ENCODE assay signal across 13 cellular contexts in the genomic region with DNA sequence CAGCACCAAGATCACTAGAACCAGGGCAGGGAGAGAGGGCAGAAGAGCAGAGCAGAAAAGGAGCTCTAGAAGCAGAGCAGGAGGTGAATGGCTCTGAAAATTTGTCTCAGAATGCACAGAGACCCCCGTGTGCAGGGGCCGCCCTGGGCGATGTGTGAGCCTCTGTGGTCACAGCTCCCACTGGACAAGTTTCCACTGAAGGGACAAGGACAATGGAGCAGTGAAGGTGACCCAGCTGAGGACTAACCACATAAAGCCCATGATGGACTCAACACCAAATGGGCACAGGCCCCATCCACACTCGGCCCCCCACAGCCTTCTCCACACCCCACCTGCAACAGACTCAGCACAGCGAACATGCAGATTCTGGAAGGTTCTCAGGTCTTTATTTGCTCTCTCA. TPM values are rescaled to one million over a fixed set of nuclear protein-coding genes. Genes with fewer than 3 reads are reported as not detected.
DNase-seq lines count a peak whose midpoint lies in the region; ATAC-seq and TF ChIP-seq lines count a peak whose summit lies in the region.
"Had no signal": no experiment of that assay in that cellular context is flagged by ENCODE, and none has a peak within 500 bp of the region (broad histone marks: within the 10 kb centered on the region; RNA-seq: fewer than 3 reads in every experiment).

No MANE protein-coding gene starts in this region.

- H3K9me3 Mint-ChIP-seq in activated T-cell treated with anti-CD3 and anti-CD28 coated beads, Interleukin-2, amount 50 U/mL, for 72 hours, result no peaks in the 10 kb centered on the region
- H3K9me3 Mint-ChIP-seq in activated naive CD8-positive, alpha-beta T cell (ENCODE audit: low read depth), result no peaks in the 10 kb centered on the region
- H3K9me3 Mint-ChIP-seq in nephron progenitor cell, result no peaks in the 10 kb centered on the region
- H3K9me3 Mint-ChIP-seq: endodermal cell had no signal

- H3K4me1 Mint-ChIP-seq in activated T-cell treated with anti-CD3 and anti-CD28 coated beads, Interleukin-2, amount 50 U/mL, for 72 hours (ENCODE audit: low read depth), result peaks cover 48% of the 10 kb centered on the region
- peaks cover 65% of the 10 kb centered on the region for H3K4me1 Mint-ChIP-seq in activated naive CD8-positive, alpha-beta T cell (ENCODE audit: low read depth)
- H3K4me1 Mint-ChIP-seq in nephron progenitor cell, result peaks cover 5% of the 10 kb centered on the region

- H3K4me3 Mint-ChIP-seq in activated T-cell treated with anti-CD3 and anti-CD28 coated beads, Interleukin-2, amount 50 U/mL, for 72 hours, result peak overlapping the region; percentile 94 to 98
- peak overlapping the region; percentile 97 for H3K4me3 Mint-ChIP-seq in activated naive CD8-positive, alpha-beta T cell
- H3K4me3 Mint-ChIP-seq in nephron progenitor cell, result no peak overlapping the region
- H3K4me3 Mint-ChIP-seq: endodermal cell had no signal

- TF ChIP-seq CTCF in nephron progenitor cell (IDR thresholded peaks at IDR 0.05), result no peak

- H3K27me3 Mint-ChIP-seq in activated T-cell treated with anti-CD3 and anti-CD28 coated beads, Interleukin-2, amount 50 U/mL, for 72 hours (ENCODE audit: low read depth), result no peaks in the 10 kb centered on the region
- H3K27me3 Mint-ChIP-seq in activated naive CD8-positive, alpha-beta T cell, result no peaks in the 10 kb centered on the region
- H3K27me3 Mint-ChIP-seq in nephron progenitor cell (ENCODE audit: low read depth, poor library complexity), result peaks cover 90% of the 10 kb centered on the region

- no peak for ATAC-seq in activated T-cell treated with anti-CD3 and anti-CD28 coated beads, Interleukin-2, amount 50 U/mL, for 72 hours (replicated peaks in 1 of 2)
- ATAC-seq in GM18505 (IDR thresholded peaks at IDR 0.05; ENCODE audit: unreplicated experiment) (no peak), GM18868 (IDR thresholded peaks at IDR 0.05; ENCODE audit: unreplicated experiment) (no peak), GM19452 (IDR thresholded peaks at IDR 0.05; ENCODE audit: unreplicated experiment) (no peak), HG03097 (IDR thresholded peaks at IDR 0.05; ENCODE audit: low FRiP score, unreplicated experiment) (no peak)
- ATAC-seq: left lung, right cardiac atrium had no signal

- peak; percentile 13 to 17 for DNase-seq in activated T-cell treated with anti-CD3 and anti-CD28 coated beads, Interleukin-2, amount 50 U/mL, for 72 hours
- DNase-seq in activated T-cell treated with anti-CD3 and anti-CD28 coated beads, Interleukin-2, amount 50 U/mL, for 48 hours, result no peak
- DNase-seq in nephron progenitor cell, result no peak
- DNase-seq: endodermal cell, foreskin fibroblast, left lung, right cardiac atrium, trophoblast cell had no signal

- H3K27ac Mint-ChIP-seq in activated T-cell treated with anti-CD3 and anti-CD28 coated beads, Interleukin-2, amount 50 U/mL, for 72 hours, result peak overlapping the region; percentile 79
- H3K27ac Mint-ChIP-seq in activated naive CD8-positive, alpha-beta T cell, result peak overlapping the region; percentile 96
- H3K27ac Mint-ChIP-seq in nephron progenitor cell, result peak overlapping the region; percentile 64
- H3K27ac Mint-ChIP-seq: endodermal cell had no signal

- TF ChIP-seq POLR2A in GM18505 (IDR thresholded peaks at IDR 0.05; ENCODE audit: borderline replicate concordance, extremely low read depth, insufficient read depth, insufficient read length), result peak; percentile 52

- peaks cover 24 to 44% of the 10 kb centered on the region in 2 donors for H3K36me3 Mint-ChIP-seq in activated T-cell treated with anti-CD3 and anti-CD28 coated beads, Interleukin-2, amount 50 U/mL, for 72 hours (ENCODE audit: insufficient read depth in 2 of 2)
- H3K36me3 Mint-ChIP-seq in activated naive CD8-positive, alpha-beta T cell, result peaks cover 22% of the 10 kb centered on the region
- no peaks in the 10 kb centered on the region for H3K36me3 Mint-ChIP-seq in nephron progenitor cell (ENCODE audit: low read depth)

RNA-seq across cellular contexts. Expression of gene HLA-B, which starts 3.5 kb away (rescaled TPM):
- total RNA-seq in activated T-cell treated with anti-CD3 and anti-CD28 coated beads, Interleukin-2, amount 50 U/mL, for 72 hours, result 1,000 to 10,000 TPM; 3,527 to 3,556 TPM

RNA-seq across cellular contexts. Expression of gene MICA, which starts 49.9 kb away (rescaled TPM):
- 1 to 10 TPM; 4.6 to 9.5 TPM for total RNA-seq in activated T-cell treated with anti-CD3 and anti-CD28 coated beads, Interleukin-2, amount 50 U/mL, for 72 hours

Comparison
In these comparisons a context has a peak if more than half of its experiments do, and no peak if none do; other contexts are left out.
1. DNase-seq: peak in activated T-cell treated with anti-CD3 and anti-CD28 coated beads, Interleukin-2, amount 50 U/mL, for 72 hours (2 of 2); none in activated T-cell treated with anti-CD3 and anti-CD28 coated beads, Interleukin-2, amount 50 U/mL, for 48 hours (0 of 2) and nephron progenitor cell (single experiment).
2. Peak in every context shown above with its lines, with median percentiles within 50 percentile points of each other: H3K27ac Mint-ChIP-seq.